ENCODE assay signal across 13 cellular contexts in the genomic region with DNA sequence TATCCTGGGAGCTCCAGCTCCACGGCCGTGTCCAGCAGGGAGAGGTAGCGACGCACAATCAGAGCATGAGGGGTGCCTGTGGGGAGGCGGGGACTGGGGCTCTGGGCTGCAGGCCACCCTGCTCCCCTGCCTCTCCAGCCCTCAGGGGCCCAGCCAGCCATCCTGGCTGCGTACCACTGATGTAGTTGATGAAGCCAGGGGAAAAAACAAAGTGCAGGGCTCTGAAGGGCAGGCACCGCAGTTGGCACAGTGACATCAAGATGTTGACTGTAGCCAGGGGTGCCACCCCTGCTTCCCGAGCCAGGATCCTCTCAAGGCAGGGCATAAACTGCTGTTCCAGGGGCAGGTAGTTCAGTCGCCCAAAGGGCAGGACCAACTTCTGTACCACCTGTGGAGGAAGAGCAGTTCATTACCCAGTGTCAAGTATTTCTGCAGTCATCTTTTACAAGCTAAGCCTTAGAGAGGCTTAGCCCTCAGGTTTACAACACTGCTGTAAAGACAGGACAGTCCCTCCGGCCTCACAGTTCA. TPM values are rescaled to one million over a fixed set of nuclear protein-coding genes. Genes with fewer than 3 reads are reported as not detected.
DNase-seq lines count a peak whose midpoint lies in the region; ATAC-seq and TF ChIP-seq lines count a peak whose summit lies in the region.
"Had no signal": no experiment of that assay in that cellular context is flagged by ENCODE, and none has a peak within 500 bp of the region (broad histone marks: within the 10 kb centered on the region; RNA-seq: fewer than 3 reads in every experiment).

No MANE protein-coding gene starts in this region.

- ATAC-seq in stimulated activated naive B cell treated with anti-CD40 and anti-IgM and Interleukin-4, amounts not matched to agents 10 μg/mL and 1 μg/mL and 100 μg/mL, for 72 hours (replicated peaks) = no peak
- ATAC-seq in HG03175 (IDR thresholded peaks at IDR 0.05; ENCODE audit: unreplicated experiment) (no peak), GM21360 (IDR thresholded peaks at IDR 0.05; ENCODE audit: unreplicated experiment) (no peak)

- H3K4me3 Mint-ChIP-seq in activated naive CD4-positive, alpha-beta T cell treated with anti-CD3 and anti-CD28 coated beads for 36 hours = peak overlapping the region; percentile 47
- H3K4me3 Mint-ChIP-seq in stimulated activated naive B cell treated with anti-CD40 and anti-IgM and Interleukin-4, amounts not matched to agents 10 μg/mL and 1 μg/mL and 100 μg/mL, for 72 hours = peak overlapping the region; percentile 23 to 53

- peak overlapping the region; percentile 43 for H3K27ac ChIP-seq in WERI-Rb-1
- H3K27ac ChIP-seq in right atrium auricular region = peak overlapping the region; percentile 53 to 96

- TF ChIP-seq CTCF in WERI-Rb-1 (IDR thresholded peaks at IDR 0.05; ENCODE audit: low read depth, low read length) = no peak
- no peak for TF ChIP-seq CTCF in right atrium auricular region (IDR thresholded peaks at IDR 0.05)

- H3K27ac Mint-ChIP-seq in activated naive CD4-positive, alpha-beta T cell treated with anti-CD3 and anti-CD28 coated beads for 36 hours = peak overlapping the region; percentile 35
- no peak overlapping the region for H3K27ac Mint-ChIP-seq in stimulated activated naive B cell treated with anti-CD40 and anti-IgM and Interleukin-4, amounts not matched to agents 10 μg/mL and 1 μg/mL and 100 μg/mL, for 72 hours

- H3K9me3 ChIP-seq in WERI-Rb-1 (ENCODE audit: severe bottlenecking) (no peaks in the 10 kb centered on the region), right atrium auricular region (no peaks in the 10 kb centered on the region)

- H3K36me3 ChIP-seq in WERI-Rb-1 (peaks cover 67% of the 10 kb centered on the region), right atrium auricular region (peaks cover 40% of the 10 kb centered on the region)

- DNase-seq in activated naive CD4-positive, alpha-beta T cell treated with anti-CD3 and anti-CD28 coated beads for 36 hours = no peak
- no peak for DNase-seq in activated naive CD4-positive, alpha-beta T cell treated with anti-CD3 and anti-CD28 coated beads, Interleukin-2, amount 50 U/mL, for 16 hours
- DNase-seq in WERI-Rb-1 (no peak), right atrium auricular region (ENCODE audit: low spot score) (no peak), amniotic stem cell (lab: John Stamatoyannopoulos, UW) (no peak)
- no peak for DNase-seq in stimulated activated naive B cell treated with anti-CD40 and anti-IgM and Interleukin-4, amounts not matched to agents 10 μg/mL and 1 μg/mL and 100 μg/mL, for 72 hours
- DNase-seq: activated CD4-positive, alpha-beta T cell treated with anti-CD3 and anti-CD28 coated beads for 48 hours; AML-193; GOT3; Kasumi-1; stimulated activated naive CD4-positive, alpha-beta T cell had no signal

- H3K9me3 Mint-ChIP-seq in activated naive CD4-positive, alpha-beta T cell treated with anti-CD3 and anti-CD28 coated beads for 36 hours = no peaks in the 10 kb centered on the region
- H3K9me3 Mint-ChIP-seq in stimulated activated naive B cell treated with anti-CD40 and anti-IgM and Interleukin-4, amounts not matched to agents 10 μg/mL and 1 μg/mL and 100 μg/mL, for 72 hours = no peaks in the 10 kb centered on the region

- H3K27me3 ChIP-seq in WERI-Rb-1 (ENCODE audit: insufficient read depth, low read depth, severe bottlenecking) = no peaks in the 10 kb centered on the region
- no peaks in the 10 kb centered on the region for H3K27me3 ChIP-seq in right atrium auricular region

- intact Hi-C loops in activated naive CD4-positive, alpha-beta T cell treated with anti-CD3 and anti-CD28 coated beads for 36 hours (cut with micrococcal nuclease) = no loop called here

- peaks cover 10% of the 10 kb centered on the region for H3K36me3 Mint-ChIP-seq in activated naive CD4-positive, alpha-beta T cell treated with anti-CD3 and anti-CD28 coated beads for 36 hours (ENCODE audit: low read depth)
- H3K36me3 Mint-ChIP-seq in stimulated activated naive B cell treated with anti-CD40 and anti-IgM and Interleukin-4, amounts not matched to agents 10 μg/mL and 1 μg/mL and 100 μg/mL, for 72 hours = peaks cover 31 to 35% of the 10 kb centered on the region in 2 donors

- no peak overlapping the region for H3K4me3 ChIP-seq in WERI-Rb-1 (ENCODE audit: low read depth, low read length)
- no peak overlapping the region for H3K4me3 ChIP-seq in right atrium auricular region

- H3K27me3 Mint-ChIP-seq in activated naive CD4-positive, alpha-beta T cell treated with anti-CD3 and anti-CD28 coated beads for 36 hours (ENCODE audit: low read depth) = no peaks in the 10 kb centered on the region
- H3K27me3 Mint-ChIP-seq in stimulated activated naive B cell treated with anti-CD40 and anti-IgM and Interleukin-4, amounts not matched to agents 10 μg/mL and 1 μg/mL and 100 μg/mL, for 72 hours = no peaks in the 10 kb centered on the region

- peaks cover 28% of the 10 kb centered on the region for H3K4me1 Mint-ChIP-seq in activated naive CD4-positive, alpha-beta T cell treated with anti-CD3 and anti-CD28 coated beads for 36 hours (ENCODE audit: low read depth)
- H3K4me1 Mint-ChIP-seq in stimulated activated naive B cell treated with anti-CD40 and anti-IgM and Interleukin-4, amounts not matched to agents 10 μg/mL and 1 μg/mL and 100 μg/mL, for 72 hours = peaks cover 27 to 41% of the 10 kb centered on the region in 2 donors

- peaks cover 0 to 58% of the 10 kb centered on the region in 2 donors for H3K4me1 ChIP-seq in right atrium auricular region

- CTCF ChIA-PET in activated naive CD4-positive, alpha-beta T cell treated with anti-CD3 and anti-CD28 coated beads for 36 hours (lab: Charles Lee) = interaction anchor here (0.7 to 0.9 kb wide), 2 partner anchors 13 to 91 kb away, joined by 3 read pairs; no protein-coding TSS in a partner anchor

RNA-seq across cellular contexts. Expression of gene FASTK, which starts 2.8 kb away (rescaled TPM):
- total RNA-seq in activated naive CD4-positive, alpha-beta T cell treated with anti-CD3 and anti-CD28 coated beads for 36 hours = 10 to 100 TPM; 43.6 to 45.7 TPM
- total RNA-seq in right atrium auricular region = 10 to 100 TPM; 85.9 to 96.4 TPM

RNA-seq across cellular contexts. Expression of gene TMUB1, which starts 5.5 kb away (rescaled TPM):
- total RNA-seq in activated naive CD4-positive, alpha-beta T cell treated with anti-CD3 and anti-CD28 coated beads for 36 hours = 10 to 100 TPM; 30.2 to 35.0 TPM
- total RNA-seq in right atrium auricular region = 10 to 100 TPM; 28.0 to 53.6 TPM

RNA-seq across cellular contexts. Expression of gene AGAP3, which starts 8.5 kb away (rescaled TPM):
- total RNA-seq in activated naive CD4-positive, alpha-beta T cell treated with anti-CD3 and anti-CD28 coated beads for 36 hours = 10 to 100 TPM; 16.7 to 17.7 TPM
- total RNA-seq in right atrium auricular region = 10 to 100 TPM; 29.8 to 42.1 TPM

RNA-seq across cellular contexts. Expression of gene SLC4A2, which starts 18.4 kb away (rescaled TPM):
- 10 to 100 TPM; 25.6 to 29.7 TPM for total RNA-seq in activated naive CD4-positive, alpha-beta T cell treated with anti-CD3 and anti-CD28 coated beads for 36 hours
- 100 to 1,000 TPM in 1 of 2 donors, 10 to 100 TPM in 1; 55.3 to 114 TPM for total RNA-seq in right atrium auricular region

RNA-seq across cellular contexts. Expression of gene CDK5, which starts 20.1 kb away (rescaled TPM):
- 10 to 100 TPM in 1 of 2 experiments, 1 to 10 TPM in 1; 10.0 to 10.1 TPM for total RNA-seq in activated naive CD4-positive, alpha-beta T cell treated with anti-CD3 and anti-CD28 coated beads for 36 hours
- 1 to 10 TPM; 4.4 to 4.9 TPM for total RNA-seq in right atrium auricular region
